ENCODE assay signal across 19 cellular contexts in the genomic region with DNA sequence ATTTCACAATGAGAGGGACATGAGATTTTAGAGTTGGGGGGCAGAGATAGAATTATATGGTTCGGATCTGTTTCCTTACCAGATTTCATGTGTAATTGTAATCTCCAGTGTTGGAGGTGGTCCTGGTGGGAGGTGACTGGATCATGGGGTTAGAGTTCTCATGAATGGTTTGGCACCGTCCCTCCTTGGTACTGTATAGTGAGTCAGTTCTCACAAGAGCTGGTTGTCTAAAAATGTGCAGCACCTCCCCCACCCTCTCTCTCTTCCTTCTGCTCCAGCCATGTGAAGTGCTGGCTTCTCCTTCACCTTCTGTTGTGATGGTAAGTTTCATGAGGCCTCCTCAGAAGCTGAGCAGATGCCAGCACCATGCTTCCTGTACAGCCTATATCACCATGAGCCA.
DNase-seq lines count a peak whose midpoint lies in the region; ATAC-seq and TF ChIP-seq lines count a peak whose summit lies in the region.
"Had no signal": no experiment of that assay in that cellular context is flagged by ENCODE, and none has a peak within 500 bp of the region (broad histone marks: within the 10 kb centered on the region; RNA-seq: fewer than 3 reads in every experiment).

No MANE protein-coding gene starts in this region.

- H3K4me2 ChIP-seq in BLaER1 treated with 17β-estradiol and CSF1 and Interleukin-3, amounts not matched to agents 10 nM and 100 nM, result peak overlapping the region in 6 of 11 experiments; percentile 39 to 76 (median 70); a peak in 11 of 22 replicates
- H3K4me2 ChIP-seq: BLaER1 had no signal

- no peaks in the 10 kb centered on the region for H3K27me3 ChIP-seq in BLaER1 treated with 17β-estradiol and CSF1 and Interleukin-3, amounts not matched to agents 10 nM and 100 nM
- H3K27me3 ChIP-seq: BLaER1, SJSA1 had no signal

- ATAC-seq in GM18517 (IDR thresholded peaks at IDR 0.05; ENCODE audit: unreplicated experiment) (no peak), HG03354 (IDR thresholded peaks at IDR 0.05; ENCODE audit: poor library complexity, severe bottlenecking, unreplicated experiment) (no peak)
- ATAC-seq: PC-3 had no signal

- no peaks in the 10 kb centered on the region for H4K20me1 ChIP-seq in BLaER1 treated with 17β-estradiol and CSF1 and Interleukin-3, amounts not matched to agents 10 nM and 100 nM
- H4K20me1 ChIP-seq: BLaER1 had no signal

- no peaks in the 10 kb centered on the region for H3K36me3 ChIP-seq in BLaER1 treated with 17β-estradiol and CSF1 and Interleukin-3, amounts not matched to agents 10 nM and 100 nM
- H3K36me3 ChIP-seq: BLaER1, SJSA1 had no signal

- DNase-seq in M059J (ENCODE audit: low read depth), result peak; percentile 16
- peak; percentile 64 for DNase-seq in amniotic epithelial cell (ENCODE audit: low read depth)
- DNase-seq in fibroblast of pulmonary artery (ENCODE audit: low read depth), result peak; percentile 30
- no peak for DNase-seq in cerebellar nuclear complex (lab: John Stamatoyannopoulos, UW)
- no peak for DNase-seq in substantia nigra (lab: John Stamatoyannopoulos, UW)
- DNase-seq: 8988T, DND-41, GF-D8, Kasumi-1, NCI-H1436, NCI-H2029 treated with DMSO at 0.1 percent for 48 hours, NCI-H2171 treated with DMSO at 0.1 percent for 48 hours, NCI-H748 treated with DMSO at 0.1 percent for 48 hours, PC-3 had no signal

- peak overlapping the region in 3 of 11 experiments; percentile 65 to 81 (median 70); a peak in 3 of 22 replicates for H3K9ac ChIP-seq in BLaER1 treated with 17β-estradiol and CSF1 and Interleukin-3, amounts not matched to agents 10 nM and 100 nM
- H3K9ac ChIP-seq: BLaER1 had no signal

- no peak for TF ChIP-seq CTCF in fibroblast of pulmonary artery (IDR thresholded peaks at IDR 0.05; ENCODE audit: low read length, missing control alignments)

- H3K4me1 ChIP-seq in BLaER1 treated with 17β-estradiol and CSF1 and Interleukin-3, amounts not matched to agents 10 nM and 100 nM, result peaks cover 1 to 99% (median 78%) of the 10 kb centered on the region in 10 experiments; a peak in 19 of 20 replicates

- H3K9me3 ChIP-seq in BLaER1 treated with 17β-estradiol and CSF1 and Interleukin-3, amounts not matched to agents 10 nM and 100 nM (replicated peaks in 1 of 11), result peaks cover 44 to 71% (median 62%) of the 10 kb centered on the region in 11 experiments
- H3K9me3 ChIP-seq: SJSA1 had no signal

- H3K4me3 ChIP-seq in BLaER1 treated with 17β-estradiol and CSF1 and Interleukin-3, amounts not matched to agents 10 nM and 100 nM, result peak overlapping the region in 2 of 10 experiments; percentile 6 to 30; a peak in 1 of 20 replicates
- H3K4me3 ChIP-seq in fibroblast of pulmonary artery (replicated peaks; ENCODE audit: low read depth, low read length), result no peak overlapping the region
- H3K4me3 ChIP-seq: BLaER1, SJSA1 had no signal

- peak overlapping the region in 9 of 11 experiments; percentile 30 to 97 (median 89); a peak in 16 of 22 replicates for H3K27ac ChIP-seq in BLaER1 treated with 17β-estradiol and CSF1 and Interleukin-3, amounts not matched to agents 10 nM and 100 nM
- no peak overlapping the region for H3K27ac ChIP-seq in substantia nigra (ENCODE audit: low read depth, low read length, poor library complexity, severe bottlenecking)
- H3K27ac ChIP-seq: BLaER1, SJSA1 had no signal

Comparison
In these comparisons a context has a peak if more than half of its experiments do, and no peak if none do; other contexts are left out.
1. DNase-seq: peak in M059J (single experiment), amniotic epithelial cell (single experiment) and fibroblast of pulmonary artery (single experiment); none in cerebellar nuclear complex (0 of 2) and substantia nigra (0 of 49).